In genomic region chr12:89494411-89495231, GRCh38 we compare ENCODE assay signal across 8 cellular contexts. TPM values are rescaled to one million over a fixed set of nuclear protein-coding genes. Genes with fewer than 3 reads are reported as not detected.
DNase-seq lines count a peak whose midpoint lies in the region; ATAC-seq and TF ChIP-seq lines count a peak whose summit lies in the region.

No MANE protein-coding gene starts in this region.

- no peaks in the 10 kb centered on the region for H3K27me3 ChIP-seq in foreskin keratinocyte

- peak overlapping the region; percentile 71 to 82 for H3K27ac Mint-ChIP-seq in T-cell

- H3K36me3 Mint-ChIP-seq in T-cell = peaks cover 41% of the 10 kb centered on the region

- H3K27ac ChIP-seq in foreskin keratinocyte = no peak overlapping the region

- H3K9me3 Mint-ChIP-seq in T-cell = no peaks in the 10 kb centered on the region

- peak; percentile 52 for ATAC-seq in GM21390 (IDR thresholded peaks at IDR 0.05; ENCODE audit: unreplicated experiment)
- ATAC-seq in T-cell (replicated peaks in 1 of 4) = peak in 3 of 4 experiments; percentile 43 to 75 (median 45)
- ATAC-seq in foreskin keratinocyte = peak; percentile 77

- no peak for TF ChIP-seq CTCF in foreskin keratinocyte (conservative IDR thresholded peaks at IDR 0.05)

- DNase-seq in CD1c-positive myeloid dendritic cell (ENCODE audit: extremely low spot score) = peak; percentile 22
- peak in 1 of 34 experiments; percentile 9 for DNase-seq in T-cell
- DNase-seq in foreskin keratinocyte = peak in 1 of 2 donors; percentile 35
- DNase-seq in NCI-H2029 (lab: John Stamatoyannopoulos, UW) = no peak
- no peak for DNase-seq in D341Med (ENCODE audit: low spot score)
- DNase-seq in NCI-H446 treated with DMSO at 0.1 percent for 48 hours (lab: John Stamatoyannopoulos, UW) = no peak
- DNase-seq in C1 segment of cervical spinal cord (lab: John Stamatoyannopoulos, UW) = no peak

- H3K4me3 Mint-ChIP-seq in T-cell = no peak overlapping the region

- no peaks in the 10 kb centered on the region for H3K27me3 Mint-ChIP-seq in T-cell

- CTCF ChIA-PET in T-cell (lab: Charles Lee) = no interaction called here

- POLR2A ChIA-PET in T-cell (lab: Charles Lee) = interaction anchor here in 1 of 2 donors (0.6 kb wide), 1 partner anchor 1751 kb away, joined by 5 read pairs; no protein-coding TSS in a partner anchor

- H3K4me1 Mint-ChIP-seq in T-cell = peaks cover 0 to 19% (median 15%) of the 10 kb centered on the region in 3 donors

- H3K4me1 ChIP-seq in foreskin keratinocyte = peaks cover 3% of the 10 kb centered on the region

RNA-seq across cellular contexts. Expression of gene GALNT4, which starts 30.0 kb away (rescaled TPM):
- total RNA-seq in T-cell (1 to 10 TPM; 4.9 to 9.6 (median 6.5) TPM), foreskin keratinocyte (4.1 and 4.4 TPM in 2 replicates)
- 0.71 TPM in 1 of 2 replicates, not detected in the other for polyA plus RNA-seq in foreskin keratinocyte

RNA-seq across cellular contexts. Expression of gene POC1B, which starts 31.2 kb away (rescaled TPM):
- total RNA-seq in T-cell (10 to 100 TPM; 17.2 to 25.5 (median 18.9) TPM), foreskin keratinocyte (16.6 and 16.9 TPM in 2 replicates)
- 5.2 and 6.9 TPM in 2 replicates for polyA plus RNA-seq in foreskin keratinocyte
